Comparison of ENCODE assay signal across 1 cellular context in genomic region chr19:15673176-15673654, GRCh38.
TF ChIP-seq lines count a peak whose summit lies in the region.

No MANE protein-coding gene starts in this region.

TF ChIP-seq in HepG2, 621 proteins besides CTCF, POLR2A, EP300 and RAD21 (continued from another document and continues in another):
- TF ChIP-seq CHD4 (IDR thresholded peaks at IDR 0.05; ENCODE audit: borderline replicate concordance, low read length) (no peak), ZNF430 (CRISPR knock-in tag; IDR thresholded peaks at IDR 0.05) (no peak), SNRNP70 (IDR thresholded peaks at IDR 0.05; ENCODE audit: low read depth, low read length) (no peak), ZNF260 (CRISPR knock-in tag; IDR thresholded peaks at IDR 0.05; ENCODE audit: borderline replicate concordance, low read depth) (no peak), ZHX1 (CRISPR knock-in tag; IDR thresholded peaks at IDR 0.05; ENCODE audit: low read depth) (no peak), ATRX (CRISPR knock-in tag; IDR thresholded peaks at IDR 0.05; ENCODE audit: borderline replicate concordance) (no peak), RXRA (CRISPR knock-in tag; IDR thresholded peaks at IDR 0.05) (no peak; the same call in none of the 2 replicates), ZSCAN31 (CRISPR knock-in tag; IDR thresholded peaks at IDR 0.05; ENCODE audit: low read depth) (0 out of 2 replicates have a peak, but pooled peaks have one; percentile 42), ARNT2 (CRISPR knock-in tag; IDR thresholded peaks at IDR 0.05; ENCODE audit: low read depth) (no peak), ZNF777 (CRISPR knock-in tag; IDR thresholded peaks at IDR 0.05) (no peak), RXRB (CRISPR knock-in tag; IDR thresholded peaks at IDR 0.05; ENCODE audit: borderline replicate concordance) (peak; percentile 65; the same call in 1 of the 2 replicates), RORA (CRISPR knock-in tag; IDR thresholded peaks at IDR 0.05) (no peak), SP5 (CRISPR knock-in tag; IDR thresholded peaks at IDR 0.05; ENCODE audit: borderline replicate concordance, low read depth) (no peak; the same call in 1 of the 2 replicates), PTBP1 (IDR thresholded peaks at IDR 0.05; ENCODE audit: low read depth, low read length, poor library complexity, severe bottlenecking) (no peak), BRCA1 (CRISPR knock-in tag; IDR thresholded peaks at IDR 0.05) (no peak), BATF2 (CRISPR knock-in tag; IDR thresholded peaks at IDR 0.05) (no peak), ZBTB38 (CRISPR knock-in tag; IDR thresholded peaks at IDR 0.05) (no peak), GABPA (IDR thresholded peaks at IDR 0.05; ENCODE audit: low read depth, low read length) (no peak), GABPA (CRISPR knock-in tag; IDR thresholded peaks at IDR 0.05; ENCODE audit: low read depth) (no peak), ZIK1 (CRISPR knock-in tag; IDR thresholded peaks at IDR 0.05; ENCODE audit: borderline replicate concordance, low read depth) (no peak), SP2 (CRISPR knock-in tag; IDR thresholded peaks at IDR 0.05) (no peak), ZNF652 (CRISPR knock-in tag; IDR thresholded peaks at IDR 0.05; ENCODE audit: borderline replicate concordance, low read depth) (no peak), ZNF558 (CRISPR knock-in tag; IDR thresholded peaks at IDR 0.05; ENCODE audit: borderline replicate concordance) (no peak), GZF1 (CRISPR knock-in tag; IDR thresholded peaks at IDR 0.05) (no peak), ZNF709 (CRISPR knock-in tag; IDR thresholded peaks at IDR 0.05) (no peak), MAFK (conservative IDR thresholded peaks at IDR 0.05 in 1 of 2, IDR thresholded peaks at IDR 0.05 in 1 of 2; ENCODE audit: low read length in 2 of 2) (no peak), ZNF121 (CRISPR knock-in tag; IDR thresholded peaks at IDR 0.05) (no peak; the same call in 1 of the 2 replicates), TCF7 (IDR thresholded peaks at IDR 0.05; ENCODE audit: low read depth) (0 out of 2 replicates have a peak, but pooled peaks have one; percentile 33), NCOR1 (IDR thresholded peaks at IDR 0.05; ENCODE audit: borderline replicate concordance, low read length) (peak; percentile 68; the same call in 1 of the 2 replicates), MAZ (IDR thresholded peaks at IDR 0.05; ENCODE audit: borderline replicate concordance, low read depth, low read length) (peak; percentile 68), MAZ (CRISPR knock-in tag; IDR thresholded peaks at IDR 0.05; ENCODE audit: low read depth) (0 out of 2 replicates have a peak, but pooled peaks have one; percentile 27), ZNF776 (CRISPR knock-in tag; IDR thresholded peaks at IDR 0.05) (no peak), MED8 (CRISPR knock-in tag; IDR thresholded peaks at IDR 0.05; ENCODE audit: insufficient replicate concordance) (no peak), ZNF790 (CRISPR knock-in tag; IDR thresholded peaks at IDR 0.05; ENCODE audit: borderline replicate concordance) (no peak), ZNF230 (CRISPR knock-in tag; IDR thresholded peaks at IDR 0.05) (no peak), FIP1L1 (IDR thresholded peaks at IDR 0.05; ENCODE audit: borderline replicate concordance, insufficient read depth, low read depth, low read length) (no peak), ZNF274 (CRISPR knock-in tag; IDR thresholded peaks at IDR 0.05) (no peak), PCBP1 (IDR thresholded peaks at IDR 0.05; ENCODE audit: borderline replicate concordance, low read depth, low read length) (no peak), ZNF3 (CRISPR knock-in tag; IDR thresholded peaks at IDR 0.05) (no peak), ZNF616 (CRISPR knock-in tag; IDR thresholded peaks at IDR 0.05; ENCODE audit: low read depth) (no peak), FOXM1 (CRISPR knock-in tag; IDR thresholded peaks at IDR 0.05) (no peak), PAX8 (CRISPR knock-in tag; IDR thresholded peaks at IDR 0.05; ENCODE audit: borderline replicate concordance) (no peak), CERS6 (CRISPR knock-in tag; IDR thresholded peaks at IDR 0.05) (no peak), ETV5 (CRISPR knock-in tag; IDR thresholded peaks at IDR 0.05; ENCODE audit: borderline replicate concordance) (peak; percentile 48; the same call in 1 of the 2 replicates), TCF7L2 (IDR thresholded peaks at IDR 0.05; ENCODE audit: low read depth, low read length) (no peak), ZNF883 (CRISPR knock-in tag; IDR thresholded peaks at IDR 0.05; ENCODE audit: not compliant biosample characterization) (no peak), ZMYM2 (CRISPR knock-in tag; IDR thresholded peaks at IDR 0.05) (no peak)
- TF ChIP-seq, protein P1, sequence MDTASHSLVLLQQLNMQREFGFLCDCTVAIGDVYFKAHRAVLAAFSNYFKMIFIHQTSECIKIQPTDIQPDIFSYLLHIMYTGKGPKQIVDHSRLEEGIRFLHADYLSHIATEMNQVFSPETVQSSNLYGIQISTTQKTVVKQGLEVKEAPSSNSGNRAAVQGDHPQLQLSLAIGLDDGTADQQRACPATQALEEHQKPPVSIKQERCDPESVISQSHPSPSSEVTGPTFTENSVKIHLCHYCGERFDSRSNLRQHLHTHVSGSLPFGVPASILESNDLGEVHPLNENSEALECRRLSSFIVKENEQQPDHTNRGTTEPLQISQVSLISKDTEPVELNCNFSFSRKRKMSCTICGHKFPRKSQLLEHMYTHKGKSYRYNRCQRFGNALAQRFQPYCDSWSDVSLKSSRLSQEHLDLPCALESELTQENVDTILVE (CRISPR knock-in tag; IDR thresholded peaks at IDR 0.05): no peak
- TF ChIP-seq, protein P2, sequence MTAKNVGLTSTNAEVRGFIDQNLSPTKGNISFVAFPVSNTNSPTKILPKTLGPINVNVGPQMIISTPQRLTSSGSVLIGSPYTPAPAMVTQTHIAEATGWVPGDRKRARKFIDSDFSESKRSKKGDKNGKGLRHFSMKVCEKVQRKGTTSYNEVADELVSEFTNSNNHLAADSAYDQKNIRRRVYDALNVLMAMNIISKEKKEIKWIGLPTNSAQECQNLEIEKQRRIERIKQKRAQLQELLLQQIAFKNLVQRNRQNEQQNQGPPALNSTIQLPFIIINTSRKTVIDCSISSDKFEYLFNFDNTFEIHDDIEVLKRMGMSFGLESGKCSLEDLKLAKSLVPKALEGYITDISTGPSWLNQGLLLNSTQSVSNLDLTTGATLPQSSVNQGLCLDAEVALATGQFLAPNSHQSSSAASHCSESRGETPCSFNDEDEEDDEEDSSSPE (CRISPR knock-in tag; IDR thresholded peaks at IDR 0.05): peak; percentile 29; the same call in 1 of the 2 replicates
- TF ChIP-seq, protein P3, sequence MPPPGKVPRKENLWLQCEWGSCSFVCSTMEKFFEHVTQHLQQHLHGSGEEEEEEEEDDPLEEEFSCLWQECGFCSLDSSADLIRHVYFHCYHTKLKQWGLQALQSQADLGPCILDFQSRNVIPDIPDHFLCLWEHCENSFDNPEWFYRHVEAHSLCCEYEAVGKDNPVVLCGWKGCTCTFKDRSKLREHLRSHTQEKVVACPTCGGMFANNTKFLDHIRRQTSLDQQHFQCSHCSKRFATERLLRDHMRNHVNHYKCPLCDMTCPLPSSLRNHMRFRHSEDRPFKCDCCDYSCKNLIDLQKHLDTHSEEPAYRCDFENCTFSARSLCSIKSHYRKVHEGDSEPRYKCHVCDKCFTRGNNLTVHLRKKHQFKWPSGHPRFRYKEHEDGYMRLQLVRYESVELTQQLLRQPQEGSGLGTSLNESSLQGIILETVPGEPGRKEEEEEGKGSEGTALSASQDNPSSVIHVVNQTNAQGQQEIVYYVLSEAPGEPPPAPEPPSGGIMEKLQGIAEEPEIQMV (CRISPR knock-in tag; IDR thresholded peaks at IDR 0.05; ENCODE audit: low read depth): no peak
- TF ChIP-seq, protein P4, sequence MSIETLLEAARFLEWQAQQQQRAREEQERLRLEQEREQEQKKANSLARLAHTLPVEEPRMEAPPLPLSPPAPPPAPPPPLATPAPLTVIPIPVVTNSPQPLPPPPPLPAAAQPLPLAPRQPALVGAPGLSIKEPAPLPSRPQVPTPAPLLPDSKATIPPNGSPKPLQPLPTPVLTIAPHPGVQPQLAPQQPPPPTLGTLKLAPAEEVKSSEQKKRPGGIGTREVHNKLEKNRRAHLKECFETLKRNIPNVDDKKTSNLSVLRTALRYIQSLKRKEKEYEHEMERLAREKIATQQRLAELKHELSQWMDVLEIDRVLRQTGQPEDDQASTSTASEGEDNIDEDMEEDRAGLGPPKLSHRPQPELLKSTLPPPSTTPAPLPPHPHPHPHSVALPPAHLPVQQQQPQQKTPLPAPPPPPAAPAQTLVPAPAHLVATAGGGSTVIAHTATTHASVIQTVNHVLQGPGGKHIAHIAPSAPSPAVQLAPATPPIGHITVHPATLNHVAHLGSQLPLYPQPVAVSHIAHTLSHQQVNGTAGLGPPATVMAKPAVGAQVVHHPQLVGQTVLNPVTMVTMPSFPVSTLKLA (IDR thresholded peaks at IDR 0.05): no peak
- TF ChIP-seq, protein P5, sequence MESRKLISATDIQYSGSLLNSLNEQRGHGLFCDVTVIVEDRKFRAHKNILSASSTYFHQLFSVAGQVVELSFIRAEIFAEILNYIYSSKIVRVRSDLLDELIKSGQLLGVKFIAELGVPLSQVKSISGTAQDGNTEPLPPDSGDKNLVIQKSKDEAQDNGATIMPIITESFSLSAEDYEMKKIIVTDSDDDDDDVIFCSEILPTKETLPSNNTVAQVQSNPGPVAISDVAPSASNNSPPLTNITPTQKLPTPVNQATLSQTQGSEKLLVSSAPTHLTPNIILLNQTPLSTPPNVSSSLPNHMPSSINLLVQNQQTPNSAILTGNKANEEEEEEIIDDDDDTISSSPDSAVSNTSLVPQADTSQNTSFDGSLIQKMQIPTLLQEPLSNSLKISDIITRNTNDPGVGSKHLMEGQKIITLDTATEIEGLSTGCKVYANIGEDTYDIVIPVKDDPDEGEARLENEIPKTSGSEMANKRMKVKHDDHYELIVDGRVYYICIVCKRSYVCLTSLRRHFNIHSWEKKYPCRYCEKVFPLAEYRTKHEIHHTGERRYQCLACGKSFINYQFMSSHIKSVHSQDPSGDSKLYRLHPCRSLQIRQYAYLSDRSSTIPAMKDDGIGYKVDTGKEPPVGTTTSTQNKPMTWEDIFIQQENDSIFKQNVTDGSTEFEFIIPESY (CRISPR knock-in tag; IDR thresholded peaks at IDR 0.05): no peak
- TF ChIP-seq, protein P6, sequence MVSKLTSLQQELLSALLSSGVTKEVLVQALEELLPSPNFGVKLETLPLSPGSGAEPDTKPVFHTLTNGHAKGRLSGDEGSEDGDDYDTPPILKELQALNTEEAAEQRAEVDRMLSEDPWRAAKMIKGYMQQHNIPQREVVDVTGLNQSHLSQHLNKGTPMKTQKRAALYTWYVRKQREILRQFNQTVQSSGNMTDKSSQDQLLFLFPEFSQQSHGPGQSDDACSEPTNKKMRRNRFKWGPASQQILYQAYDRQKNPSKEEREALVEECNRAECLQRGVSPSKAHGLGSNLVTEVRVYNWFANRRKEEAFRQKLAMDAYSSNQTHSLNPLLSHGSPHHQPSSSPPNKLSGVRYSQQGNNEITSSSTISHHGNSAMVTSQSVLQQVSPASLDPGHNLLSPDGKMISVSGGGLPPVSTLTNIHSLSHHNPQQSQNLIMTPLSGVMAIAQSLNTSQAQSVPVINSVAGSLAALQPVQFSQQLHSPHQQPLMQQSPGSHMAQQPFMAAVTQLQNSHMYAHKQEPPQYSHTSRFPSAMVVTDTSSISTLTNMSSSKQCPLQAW (CRISPR knock-in tag; IDR thresholded peaks at IDR 0.05): peak; percentile 59; the same call in 1 of the 2 replicates
- TF ChIP-seq, protein P7, sequence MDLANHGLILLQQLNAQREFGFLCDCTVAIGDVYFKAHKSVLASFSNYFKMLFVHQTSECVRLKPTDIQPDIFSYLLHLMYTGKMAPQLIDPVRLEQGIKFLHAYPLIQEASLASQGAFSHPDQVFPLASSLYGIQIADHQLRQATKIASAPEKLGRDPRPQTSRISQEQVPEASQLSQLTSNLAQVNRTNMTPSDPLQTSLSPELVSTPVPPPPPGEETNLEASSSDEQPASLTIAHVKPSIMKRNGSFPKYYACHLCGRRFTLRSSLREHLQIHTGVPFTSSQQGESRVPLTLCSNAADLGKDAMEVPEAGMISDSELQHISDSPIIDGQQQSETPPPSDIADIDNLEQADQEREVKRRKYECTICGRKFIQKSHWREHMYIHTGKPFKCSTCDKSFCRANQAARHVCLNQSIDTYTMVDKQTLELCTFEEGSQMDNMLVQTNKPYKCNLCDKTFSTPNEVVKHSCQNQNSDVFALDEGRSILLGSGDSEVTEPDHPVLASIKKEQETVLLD (CRISPR knock-in tag; IDR thresholded peaks at IDR 0.05; ENCODE audit: low read depth): no peak
